Comparison of ENCODE assay signal across 31 cellular contexts in the genomic region with DNA sequence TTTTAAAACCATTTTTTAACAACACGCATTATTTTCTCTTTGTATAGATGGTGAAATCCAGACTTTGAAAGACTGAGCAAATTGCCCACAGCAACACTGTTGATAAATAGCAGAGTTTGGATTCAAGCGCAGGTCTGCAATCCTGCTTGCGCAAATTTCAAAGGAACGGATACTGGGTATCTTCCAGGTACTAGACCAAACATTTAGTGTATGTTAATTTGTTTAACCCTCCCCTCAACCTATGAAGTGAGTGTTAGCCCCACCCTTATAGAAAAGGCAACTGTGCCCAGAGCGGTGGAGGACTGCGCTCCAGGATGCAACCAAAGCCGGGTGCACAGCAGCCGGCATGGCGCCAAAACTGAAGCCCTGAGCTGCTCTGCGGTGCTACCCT.
"Had no signal": no experiment of that assay in that cellular context is flagged by ENCODE, and none has a peak within 500 bp of the region (broad histone marks: within the 10 kb centered on the region; RNA-seq: fewer than 3 reads in every experiment).

No MANE protein-coding gene starts in this region.

- H3K4me3 Mint-ChIP-seq: activated CD8-positive, alpha-beta memory T cell treated with anti-CD3 and anti-CD28 coated beads, Interleukin-2, amount 10 ng/mL, durations not matched to agents 7 days and 5 days; activated CD8-positive, alpha-beta T cell treated with anti-CD3 and anti-CD28 coated beads for 36 hours; activated T-cell treated with anti-CD3 and anti-CD28 coated beads, Interleukin-2, amount 50 U/mL, for 72 hours; dendritic cell treated with granulocyte-macrophage colony-stimulating factor and Interleukin-4, amounts not matched to agents 40 ng/mL and 50 ng/mL, for 4 days; mesothelial cell of epicardium; naive thymus-derived CD4-positive, alpha-beta T cell; WTC11 had no signal

- H3K9me3 ChIP-seq: breast epithelium, esophagus squamous epithelium, heart right ventricle, ovary, prostate gland, sigmoid colon, tibial nerve had no signal

- H3K9me3 Mint-ChIP-seq: activated CD8-positive, alpha-beta T cell treated with anti-CD3 and anti-CD28 coated beads for 36 hours; activated naive CD4-positive, alpha-beta T cell treated with anti-CD3 and anti-CD28 coated beads, Interleukin-2, amount 50 U/mL, for 72 hours; activated T-cell treated with anti-CD3 and anti-CD28 coated beads, Interleukin-2, amount 50 U/mL, for 72 hours; dendritic cell treated with granulocyte-macrophage colony-stimulating factor and Interleukin-4, amounts not matched to agents 40 ng/mL and 50 ng/mL, for 4 days; mesothelial cell of epicardium; WTC11 had no signal

- H3K27me3 Mint-ChIP-seq: activated CD8-positive, alpha-beta T cell treated with anti-CD3 and anti-CD28 coated beads for 36 hours had no signal

- H3K36me3 Mint-ChIP-seq: activated CD8-positive, alpha-beta memory T cell treated with anti-CD3 and anti-CD28 coated beads, Interleukin-2, amount 10 ng/mL, durations not matched to agents 7 days and 5 days; activated naive CD4-positive, alpha-beta T cell treated with anti-CD3 and anti-CD28 coated beads, Interleukin-2, amount 50 U/mL, for 72 hours; mesothelial cell of epicardium; naive thymus-derived CD4-positive, alpha-beta T cell; WTC11 had no signal

- H3K27me3 ChIP-seq: breast epithelium, ovary, sigmoid colon, tibial nerve had no signal

- H3K27ac ChIP-seq: breast epithelium, epithelial cell of prostate, esophagus squamous epithelium, heart right ventricle, ovary, prostate gland, sigmoid colon, tibial nerve had no signal

- H3K4me3 ChIP-seq: breast epithelium, esophagus squamous epithelium, heart right ventricle, ovary, prostate gland, sigmoid colon, tibial nerve had no signal

- H3K27ac Mint-ChIP-seq: activated CD8-positive, alpha-beta memory T cell treated with anti-CD3 and anti-CD28 coated beads, Interleukin-2, amount 10 ng/mL, durations not matched to agents 7 days and 5 days; activated CD8-positive, alpha-beta T cell treated with anti-CD3 and anti-CD28 coated beads for 36 hours; activated T-cell treated with anti-CD3 and anti-CD28 coated beads, Interleukin-2, amount 50 U/mL, for 72 hours; dendritic cell treated with granulocyte-macrophage colony-stimulating factor and Interleukin-4, amounts not matched to agents 40 ng/mL and 50 ng/mL, for 4 days had no signal

- DNase-seq: activated CD4-positive, alpha-beta T cell treated with anti-CD3 and anti-CD28 coated beads for 1 hour; activated CD4-positive, alpha-beta T cell treated with anti-CD3 and anti-CD28 coated beads, Interleukin-2, amount 50 U/mL, for 1 hour; activated CD8-positive, alpha-beta memory T cell treated with anti-CD3 and anti-CD28 coated beads, Interleukin-2, amount 10 ng/mL, durations not matched to agents 7 days and 5 days; activated CD8-positive, alpha-beta T cell treated with anti-CD3 and anti-CD28 coated beads for 36 hours; activated naive CD4-positive, alpha-beta T cell; activated T-cell treated with anti-CD3 and anti-CD28 coated beads for 4 hours; activated T-cell treated with anti-CD3 and anti-CD28 coated beads, Interleukin-2, amount 50 U/mL, for 72 hours; central memory CD4-positive, alpha-beta T cell; effector CD8-positive, alpha-beta T cell; esophagus squamous epithelium; foreskin melanocyte; heart right ventricle; left ventricle myocardium superior; mammary epithelial cell; ovary; retina; sigmoid colon; small intestine; stimulated activated CD4-positive, alpha-beta T cell treated with anti-CD3 and anti-CD28 coated beads, Interleukin-1b, Interleukin-23, amount 100 ng/mL, for 48 hours; stimulated activated naive CD4-positive, alpha-beta T cell; T-helper 2 cell had no signal

- ATAC-seq: activated CD8-positive, alpha-beta memory T cell treated with anti-CD3 and anti-CD28 coated beads, Interleukin-2, amount 10 ng/mL, durations not matched to agents 7 days and 5 days; activated CD8-positive, alpha-beta T cell treated with anti-CD3 and anti-CD28 coated beads for 36 hours; activated naive CD4-positive, alpha-beta T cell treated with anti-CD3 and anti-CD28 coated beads, Interleukin-2, amount 50 U/mL, for 72 hours; activated T-cell treated with anti-CD3 and anti-CD28 coated beads, Interleukin-2, amount 50 U/mL, for 72 hours; heart right ventricle; left ventricle myocardium superior; naive thymus-derived CD4-positive, alpha-beta T cell; WTC11 had no signal

- H3K4me1 ChIP-seq: breast epithelium, prostate gland had no signal

- H3K36me3 ChIP-seq: breast epithelium, esophagus squamous epithelium, heart right ventricle, ovary, prostate gland, sigmoid colon, tibial nerve had no signal

- FAIRE-seq: small intestine, urothelium cell line had no signal

- H3K4me1 Mint-ChIP-seq: activated CD8-positive, alpha-beta memory T cell treated with anti-CD3 and anti-CD28 coated beads, Interleukin-2, amount 10 ng/mL, durations not matched to agents 7 days and 5 days had no signal
